8 cellular contexts compared by ENCODE assay signal in genomic region chr17:2029911-2030778, GRCh38. TPM values are rescaled to one million over a fixed set of nuclear protein-coding genes. Genes with fewer than 3 reads are reported as not detected.
A peak's percentile ranks its signal among the peaks of the same experiment; 100 is the strongest.
DNase-seq lines count a peak whose midpoint lies in the region; ATAC-seq and TF ChIP-seq lines count a peak whose summit lies in the region.

Gene DPH1, plus strand, starts transcription at chr17:2030153. Its CDS starts 17 bp downstream, at chr17:2030170.

- peak; percentile 63 for ATAC-seq in GM18907 (IDR thresholded peaks at IDR 0.05; ENCODE audit: unreplicated experiment)
- peak; percentile 61 for ATAC-seq in HG03342 (IDR thresholded peaks at IDR 0.05; ENCODE audit: unreplicated experiment)
- ATAC-seq in left colon: peak; percentile 91

- H3K36me3 ChIP-seq in colonic mucosa: no peaks in the 10 kb centered on the region

- DNase-seq in ACHN (peak; percentile 90), NCI-H524 treated with DMSO at 0.1 percent for 48 hours (lab: John Stamatoyannopoulos, UW) (peak; percentile 46), colonic mucosa (peak; percentile 92), left colon (peak; percentile 86 to 92)
- peak; percentile 84 to 87 for DNase-seq in activated CD4-positive, alpha-beta T cell treated with anti-CD3 and anti-CD28 coated beads for 4 hours
- peak; percentile 88 for DNase-seq in stimulated activated CD4-positive, alpha-beta T cell treated with anti-CD3 and anti-CD28 coated beads, Interleukin-1b, Interleukin-23, amount 100 ng/mL, for 48 hours

- peak within 1 kb of the TSS; percentile 100 for H3K4me3 ChIP-seq in colonic mucosa

- H3K4me1 ChIP-seq in colonic mucosa: peaks cover 7% of the 10 kb centered on the region

- peak within 1 kb of the TSS; percentile 70 to 94 for H3K9ac ChIP-seq in colonic mucosa (ENCODE audit: low read depth in 2 of 2, low read length in 2 of 2)

- H3K9me3 ChIP-seq in colonic mucosa: no peaks in the 10 kb centered on the region

- peaks cover 26% of the 10 kb centered on the region for H3K27me3 ChIP-seq in colonic mucosa

- in situ Hi-C loops in ACHN (cut with HindIII; ENCODE audit: low pct_ligation_motif_present, low pct_unique_long_range_greater_than_20kb, low sequenced_read_pairs): loop anchor here (25.0 kb wide), 1 partner anchor 143 kb away; no protein-coding TSS in a partner anchor

- peak within 1 kb of the TSS; percentile 30 for H3K27ac ChIP-seq in colonic mucosa

- intact Hi-C loops in colonic mucosa (cut with DNase I): loop anchor here (5.0 kb wide), 1 partner anchor 123 kb away; no protein-coding TSS in a partner anchor
- intact Hi-C loops in left colon (cut with DNase I, micrococcal nuclease): loop anchor here (5.0 kb wide), 1 partner anchor 123 kb away; no protein-coding TSS in a partner anchor

- TF ChIP-seq CTCF in colonic mucosa (IDR thresholded peaks at IDR 0.05): no peak

RNA-seq across cellular contexts. Expression of gene DPH1, which starts in this region (rescaled TPM):
- total RNA-seq in colonic mucosa (10 to 100 TPM; 22.7 to 34.4 TPM), left colon (10 to 100 TPM; 31.2 to 35.1 TPM)

Comparison
In these comparisons a context has a peak if more than half of its experiments do, and no peak if none do; other contexts are left out.
1. Peak in every context shown above with its lines: DNase-seq, ATAC-seq, H3K4me3 ChIP-seq and H3K27ac ChIP-seq.